20 cellular contexts compared by ENCODE assay signal in the genomic region with DNA sequence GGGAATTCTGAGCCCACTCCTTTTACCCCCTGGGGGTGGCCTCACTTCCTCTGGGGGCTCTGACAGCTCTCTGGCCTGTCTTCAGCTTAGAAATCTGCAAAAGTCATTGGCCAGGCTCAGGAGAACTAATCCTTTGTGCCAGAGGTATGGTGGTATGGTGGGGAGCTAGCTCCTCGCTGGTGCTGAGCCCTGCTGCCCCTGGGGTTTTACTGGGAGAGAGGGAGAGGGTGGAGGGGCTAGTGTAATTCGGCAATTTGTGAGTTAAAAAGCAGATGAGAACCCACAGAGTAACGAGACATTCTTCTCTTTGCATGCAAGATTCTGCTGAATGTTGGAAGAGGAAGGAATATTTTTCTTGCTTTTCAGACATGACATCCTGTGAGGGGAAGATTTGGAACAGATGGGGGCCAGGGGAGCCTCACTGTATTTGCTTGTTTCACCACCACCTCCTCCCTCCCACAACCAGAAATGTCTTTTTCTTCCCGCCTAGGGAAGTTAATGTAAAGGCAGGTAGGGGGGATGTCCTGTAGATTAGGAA.
DNase-seq lines count a peak whose midpoint lies in the region; ATAC-seq and TF ChIP-seq lines count a peak whose summit lies in the region.
"Had no signal": no experiment of that assay in that cellular context is flagged by ENCODE, and none has a peak within 500 bp of the region (broad histone marks: within the 10 kb centered on the region; RNA-seq: fewer than 3 reads in every experiment).

No MANE protein-coding gene starts in this region.

- no peaks in the 10 kb centered on the region for H3K27me3 ChIP-seq in right cardiac atrium (ENCODE audit: control insufficient read depth, insufficient read depth)
- no peaks in the 10 kb centered on the region for H3K27me3 ChIP-seq in endodermal cell (ENCODE audit: control insufficient read depth, insufficient read depth, low read length, poor library complexity, severe bottlenecking)
- H3K27me3 ChIP-seq: brain microvascular endothelial cell had no signal

- no peaks in the 10 kb centered on the region for H3K36me3 ChIP-seq in endodermal cell (ENCODE audit: control insufficient read depth, insufficient read depth, low read length)
- H3K36me3 ChIP-seq: brain microvascular endothelial cell had no signal

- peaks cover 17% of the 10 kb centered on the region for H3K4me1 ChIP-seq in right cardiac atrium (ENCODE audit: control insufficient read depth, insufficient read depth, low read length)
- H3K4me1 ChIP-seq in endodermal cell (ENCODE audit: control insufficient read depth, insufficient read depth, low read length), result peaks cover 15% of the 10 kb centered on the region

- intact Hi-C loops in right cardiac atrium (cut with DNase I), result no loop called here
- intact Hi-C loops in left cardiac atrium (cut with DNase I), result no loop called here

- H3K27ac ChIP-seq in right cardiac atrium (ENCODE audit: low read length), result peak overlapping the region; percentile 7
- H3K27ac ChIP-seq in endodermal cell (ENCODE audit: low read depth, low read length), result peak overlapping the region; percentile 41
- H3K27ac ChIP-seq: brain microvascular endothelial cell, RWPE1 had no signal

- no peak overlapping the region for H3K4me3 ChIP-seq in right cardiac atrium (ENCODE audit: low read length)
- H3K4me3 ChIP-seq in endodermal cell (ENCODE audit: low read length), result no peak overlapping the region

- H3K27me3 Mint-ChIP-seq in endodermal cell (ENCODE audit: insufficient read depth) (no peaks in the 10 kb centered on the region), nephron (ENCODE audit: low read depth) (no peaks in the 10 kb centered on the region)

- DNase-seq in right cardiac atrium (no peak), left cardiac atrium (no peak), endodermal cell (peak; percentile 62), Ammon's horn (ENCODE audit: low spot score) (no peak), T-helper 1 cell (no peak), DMS53 treated with DMSO at 0.1 percent for 48 hours (lab: John Stamatoyannopoulos, UW; ENCODE audit: unreplicated experiment) (no peak)
- DNase-seq: ACHN; activated naive CD4-positive, alpha-beta T cell; brain microvascular endothelial cell; GF-D8; NCI-H2171; nucleus accumbens had no signal

- 21% methylated on average over 4 of the region's 4 CpGs for WGBS in right cardiac atrium
- 22 to 52% methylated on average over 3 of the region's 4 CpGs for whole genome bisulfite sequencing in endodermal cell (ENCODE audit: insufficient coverage in 1 of 2, insufficient read length in 1 of 2), 2 experiments

- H3K36me3 Mint-ChIP-seq in endodermal cell (ENCODE audit: low read depth) (peaks cover 13% of the 10 kb centered on the region), nephron (ENCODE audit: low read depth) (peaks cover 8% of the 10 kb centered on the region)
- H3K36me3 Mint-ChIP-seq: stimulated activated effector memory CD8-positive, alpha-beta T cell treated with anti-CD3 and anti-CD28 coated beads, Interleukin-12 subunit alpha, Interleukin-12 subunit beta, amount 100 ng/mL, for 72 hours had no signal

- H3K27ac Mint-ChIP-seq in endodermal cell (peak overlapping the region; percentile 64), nephron (peak overlapping the region; percentile 94 to 100 (median 98))
- H3K27ac Mint-ChIP-seq: memory B cell; T-helper 1 cell treated with Interleukin-12 subunit alpha and Interleukin-12 subunit beta and Interleukin-4 antibody, amounts not matched to agents 30 μg/mL and 1 μg/mL, for 36 hours had no signal

- TF ChIP-seq CTCF in endodermal cell (conservative IDR thresholded peaks at IDR 0.05) (no peak), nephron (IDR thresholded peaks at IDR 0.05; ENCODE audit: unreplicated experiment in 3 of 3) (no peak)

- ATAC-seq in right cardiac atrium, result no peak
- no peak for ATAC-seq in left cardiac atrium
- no peak for ATAC-seq in GM21528 (IDR thresholded peaks at IDR 0.05; ENCODE audit: low FRiP score, unreplicated experiment)
- ATAC-seq: activated CD4-positive, CD25-positive, alpha-beta regulatory T cell treated with anti-CD3 and anti-CD28 coated beads, Interleukin-2, amount 50 U/mL, for 24 hours; stimulated activated effector memory CD8-positive, alpha-beta T cell treated with anti-CD3 and anti-CD28 coated beads, Interleukin-12 subunit alpha, Interleukin-12 subunit beta, amount 100 ng/mL, for 72 hours had no signal

- H3K4me1 Mint-ChIP-seq in endodermal cell (peaks cover 37% of the 10 kb centered on the region), nephron (peaks cover 52% of the 10 kb centered on the region)
- H3K4me1 Mint-ChIP-seq: memory B cell had no signal

- H3K9me3 ChIP-seq in right cardiac atrium (ENCODE audit: control insufficient read depth, low read length), result no peaks in the 10 kb centered on the region
- peaks cover 7% of the 10 kb centered on the region for H3K9me3 ChIP-seq in endodermal cell (ENCODE audit: control insufficient read depth, low read length)

- H3K9me3 Mint-ChIP-seq in endodermal cell, result peaks cover 13% of the 10 kb centered on the region
- H3K9me3 Mint-ChIP-seq in nephron, result peaks cover 6% of the 10 kb centered on the region
- H3K9me3 Mint-ChIP-seq: HFFc6; stimulated activated effector memory CD8-positive, alpha-beta T cell treated with anti-CD3 and anti-CD28 coated beads, Interleukin-12 subunit alpha, Interleukin-12 subunit beta, amount 100 ng/mL, for 72 hours had no signal

- H3K4me3 Mint-ChIP-seq in endodermal cell (no peak overlapping the region), nephron (peak overlapping the region; percentile 51 to 78 (median 51))
- H3K4me3 Mint-ChIP-seq: HFFc6; memory B cell; stimulated activated effector memory CD8-positive, alpha-beta T cell treated with anti-CD3 and anti-CD28 coated beads, Interleukin-12 subunit alpha, Interleukin-12 subunit beta, amount 100 ng/mL, for 72 hours; T-helper 1 cell treated with Interleukin-12 subunit alpha and Interleukin-12 subunit beta and Interleukin-4 antibody, amounts not matched to agents 30 μg/mL and 1 μg/mL, for 36 hours had no signal

- H3K9ac ChIP-seq in endodermal cell (ENCODE audit: extremely low read depth, low read length, poor library complexity, severe bottlenecking), result no peak overlapping the region
